ENCODE assay signal across 23 cellular contexts in the genomic region with DNA sequence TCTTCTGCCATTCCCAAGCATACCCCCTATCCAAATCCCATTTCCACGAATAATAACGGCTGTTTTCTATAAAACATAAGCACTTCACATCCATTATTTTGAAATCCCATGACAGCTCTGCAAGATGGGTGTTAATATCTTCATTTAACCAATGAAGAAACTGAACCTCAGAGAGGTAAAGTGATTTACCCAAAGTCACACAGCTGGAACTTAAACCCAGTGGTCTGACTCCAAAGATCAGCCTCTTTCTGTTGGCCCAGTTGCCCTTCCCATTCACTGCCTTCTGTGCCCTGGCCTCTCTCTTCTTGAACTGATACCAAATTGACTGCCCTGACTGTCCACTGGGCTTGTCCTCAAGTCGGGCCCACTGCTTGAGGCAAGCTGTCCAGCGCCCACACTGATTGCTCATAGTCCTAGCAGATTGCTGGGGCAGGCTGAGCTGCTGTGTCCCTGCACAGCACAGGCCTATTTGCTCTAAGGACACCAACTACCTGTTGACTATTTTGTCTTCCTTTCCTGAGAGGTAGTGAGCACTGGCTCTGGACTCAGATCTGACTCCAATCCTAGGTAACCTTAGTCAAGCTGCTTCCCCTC. TPM values are rescaled to one million over a fixed set of nuclear protein-coding genes. Genes with fewer than 3 reads are reported as not detected.
"Had no signal": no experiment of that assay in that cellular context is flagged by ENCODE, and none has a peak within 500 bp of the region (broad histone marks: within the 10 kb centered on the region; RNA-seq: fewer than 3 reads in every experiment).

No MANE protein-coding gene starts in this region.

- H3K4me3 Mint-ChIP-seq: activated T-cell treated with anti-CD3 and anti-CD28 coated beads, Interleukin-2, amount 50 U/mL, for 72 hours; immature natural killer cell; nephron; stimulated activated naive CD8-positive, alpha-beta T cell treated with anti-CD3 and anti-CD28 coated beads, Interleukin-15, Interleukin-2, amounts not matched to agents 100 ng/mL and 50 ng/mL, for 24 hours; type B pancreatic cell had no signal

- H3K36me3 ChIP-seq: brain microvascular endothelial cell, WERI-Rb-1 had no signal

- H3K36me3 Mint-ChIP-seq: immature natural killer cell, type B pancreatic cell had no signal

- H3K4me1 ChIP-seq: foreskin keratinocyte had no signal

- H3K27me3 ChIP-seq: brain microvascular endothelial cell had no signal

- H3K4me1 Mint-ChIP-seq: immature natural killer cell, nephron had no signal

- DNase-seq: activated CD4-positive, alpha-beta T cell treated with anti-CD3 and anti-CD28 coated beads for 1 hour; activated naive CD4-positive, alpha-beta T cell treated with anti-CD3 and anti-CD28 coated beads, Interleukin-2, amount 50 U/mL, for 16 hours; activated T-cell treated with anti-CD3 and anti-CD28 coated beads, Interleukin-2, amount 50 U/mL, for 72 hours; brain microvascular endothelial cell; cerebellar nuclear complex; effector CD4-positive, alpha-beta T cell; foreskin keratinocyte; immature natural killer cell; kidney glomerular epithelial cell; midbrain; posterior cingulate gyrus; stimulated activated CD4-positive, alpha-beta T cell treated with anti-CD3 and anti-CD28 coated beads, Interleukin-2, amount 100 ng/mL, for 24 hours; SW 1271; WERI-Rb-1 had no signal

- H3K27ac Mint-ChIP-seq: activated T-cell treated with anti-CD3 and anti-CD28 coated beads, Interleukin-2, amount 50 U/mL, for 72 hours; immature natural killer cell; nephron; stimulated activated naive CD8-positive, alpha-beta T cell treated with anti-CD3 and anti-CD28 coated beads, Interleukin-15, Interleukin-2, amounts not matched to agents 100 ng/mL and 50 ng/mL, for 24 hours; type B pancreatic cell had no signal

- H3K9me3 Mint-ChIP-seq: activated T-cell treated with anti-CD3 and anti-CD28 coated beads, Interleukin-2, amount 50 U/mL, for 72 hours; nephron; stimulated activated naive CD8-positive, alpha-beta T cell treated with anti-CD3 and anti-CD28 coated beads, Interleukin-15, Interleukin-2, amounts not matched to agents 100 ng/mL and 50 ng/mL, for 24 hours; type B pancreatic cell had no signal

- ATAC-seq: activated T-cell treated with anti-CD3 and anti-CD28 coated beads, Interleukin-2, amount 50 U/mL, for 72 hours; foreskin keratinocyte had no signal

- H3K27me3 Mint-ChIP-seq: stimulated activated naive CD8-positive, alpha-beta T cell treated with anti-CD3 and anti-CD28 coated beads, Interleukin-15, Interleukin-2, amounts not matched to agents 100 ng/mL and 50 ng/mL, for 24 hours had no signal

- H3K27ac ChIP-seq: brain microvascular endothelial cell, foreskin keratinocyte, WERI-Rb-1 had no signal

RNA-seq across cellular contexts. Expression of a gene that starts 19.3 kb away (rescaled TPM):
- total RNA-seq: activated CD8-positive, alpha-beta memory T cell treated with anti-CD3 and anti-CD28 coated beads for 36 hours; fibroblast of lung; foreskin keratinocyte; T-helper 2 cell treated with Interferon-gamma antibody and Interleukin-4, amounts not matched to agents 100 ng/mL and 5 ng/mL, for 36 hours had no signal
- polyA plus RNA-seq: foreskin keratinocyte had no signal

RNA-seq across cellular contexts. Expression of a gene that starts 22.9 kb away (rescaled TPM):
- total RNA-seq: activated CD8-positive, alpha-beta memory T cell treated with anti-CD3 and anti-CD28 coated beads for 36 hours; activated T-cell treated with anti-CD3 and anti-CD28 coated beads, Interleukin-2, amount 50 U/mL, for 72 hours; fibroblast of lung; lung microvascular endothelial cell; SK-MEL-5; T-helper 2 cell treated with Interferon-gamma antibody and Interleukin-4, amounts not matched to agents 100 ng/mL and 5 ng/mL, for 36 hours; temporal lobe had no signal
- polyA plus RNA-seq: fibroblast of lung had no signal
